22 cellular contexts compared by ENCODE assay signal in the genomic region with DNA sequence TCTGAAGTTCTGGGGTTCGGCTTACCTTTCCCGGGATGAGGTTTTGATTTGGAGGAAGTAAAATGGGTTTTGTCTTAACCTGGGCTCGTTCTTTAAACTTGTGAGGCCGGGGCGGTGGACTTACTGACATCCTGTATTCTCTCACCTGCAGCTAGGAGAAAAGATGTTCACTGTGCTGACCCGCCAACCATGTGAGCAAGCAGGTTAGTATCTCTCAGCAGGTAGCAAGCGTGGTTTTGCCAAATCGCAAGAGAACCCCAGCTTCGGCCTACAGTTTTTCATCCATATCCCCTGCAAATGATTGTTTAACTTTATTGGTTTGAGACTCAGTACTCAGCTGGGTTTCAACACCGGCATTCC. TPM values are rescaled to one million over a fixed set of nuclear protein-coding genes. Genes with fewer than 3 reads are reported as not detected.
DNase-seq lines count a peak whose midpoint lies in the region; ATAC-seq, FAIRE-seq and TF ChIP-seq lines count a peak whose summit lies in the region.
"Had no signal": no experiment of that assay in that cellular context is flagged by ENCODE, and none has a peak within 500 bp of the region (broad histone marks: within the 10 kb centered on the region; RNA-seq: fewer than 3 reads in every experiment).

No MANE protein-coding gene starts in this region.

- TF ChIP-seq EP300 in suprapubic skin (IDR thresholded peaks at IDR 0.05) (no peak), HepG2 (IDR thresholded peaks at IDR 0.05; ENCODE audit: low read depth in 2 of 2, low read length in 2 of 2) (no peak), HepG2 (CRISPR knock-in tag; IDR thresholded peaks at IDR 0.05; ENCODE audit: borderline replicate concordance) (no peak)

- H3K9ac ChIP-seq in mammary epithelial cell (ENCODE audit: insufficient read depth, low read length), result no peak overlapping the region
- no peak overlapping the region for H3K9ac ChIP-seq in HepG2 (ENCODE audit: insufficient read depth, low read depth, low read length)

- H3K27me3 ChIP-seq in mammary epithelial cell (ENCODE audit: insufficient read depth, low read length) (no peaks in the 10 kb centered on the region), suprapubic skin (no peaks in the 10 kb centered on the region), HepG2 (ENCODE audit: control insufficient read depth in 1 of 2, insufficient read depth in 2 of 2, low read length in 2 of 2) (no peaks in the 10 kb centered on the region)
- H3K27me3 ChIP-seq: ovary, SJCRH30 had no signal

- H3K4me3 ChIP-seq in mammary epithelial cell (replicated peaks in 1 of 3; ENCODE audit: insufficient read depth in 1 of 3, low read depth in 2 of 3, low read length in 3 of 3) (no peak overlapping the region), iPS-18c (ENCODE audit: insufficient read depth, low read depth, low read length) (peak overlapping the region; percentile 59; the same call in 1 of the 2 replicates), suprapubic skin (peak overlapping the region; percentile 51), HepG2 (replicated peaks in 1 of 3; ENCODE audit: insufficient read depth in 1 of 3, low read depth in 2 of 3, low read length in 3 of 3) (no peak overlapping the region)
- H3K4me3 ChIP-seq: SJCRH30 had no signal

- FAIRE-seq in HepG2 (lab: Jason Lieb, UNC), result no peak
- FAIRE-seq: frontal cortex had no signal

- POLR2A ChIA-PET in HepG2 (lab: Yijun Ruan, JAX), result no interaction called here

- ATAC-seq in HepG2 (no peak), HG02852 (IDR thresholded peaks at IDR 0.05; ENCODE audit: unreplicated experiment) (no peak)

- H3K79me2 ChIP-seq in mammary epithelial cell (ENCODE audit: insufficient read depth, low read length) (no peaks in the 10 kb centered on the region), HepG2 (ENCODE audit: insufficient read depth, low read length) (no peaks in the 10 kb centered on the region)

- BruUV-seq in mammary epithelial cell (replicated peaks; lab: Mats Ljungman, UMichigan) (no TSS peak), HepG2 (replicated peaks; lab: Mats Ljungman, UMichigan) (no TSS peak)

- H3K36me3 ChIP-seq in mammary epithelial cell (ENCODE audit: insufficient read depth, low read length) (no peaks in the 10 kb centered on the region), suprapubic skin (no peaks in the 10 kb centered on the region), HepG2 (replicated peaks in 1 of 2; ENCODE audit: control insufficient read depth in 1 of 2, insufficient read depth in 2 of 2, low read length in 2 of 2) (no peaks in the 10 kb centered on the region)
- H3K36me3 ChIP-seq: ovary, SJCRH30 had no signal

- WGBS in mammary epithelial cell (ENCODE audit: low coverage, missing lambda C conversion rate), result 86% methylated on average over 7 of the region's 10 CpGs
- WGBS in suprapubic skin, result 66% methylated on average over 10 of the region's 10 CpGs
- WGBS in HepG2 (ENCODE audit: low lambda C conversion rate), result 42% methylated on average over 10 of the region's 10 CpGs

- H3K4me2 ChIP-seq in mammary epithelial cell (ENCODE audit: insufficient read depth, low read depth, low read length) (no peak overlapping the region), HepG2 (ENCODE audit: low read depth, low read length) (no peak overlapping the region)

- dilution Hi-C loops in mammary epithelial cell (cut with HindIII; ENCODE audit: low sequenced_read_pairs), result no loop called here

- TF ChIP-seq POLR2A in suprapubic skin (IDR thresholded peaks at IDR 0.05), result no peak
- TF ChIP-seq POLR2A in HepG2 (IDR thresholded peaks at IDR 0.05; ENCODE audit: insufficient read depth in 1 of 2, low read depth in 2 of 2, low read length in 2 of 2), result no peak

- no peak overlapping the region for H3K27ac ChIP-seq in mammary epithelial cell (ENCODE audit: insufficient read depth, low read depth, low read length)
- H3K27ac ChIP-seq in suprapubic skin, result no peak overlapping the region
- no peak overlapping the region for H3K27ac ChIP-seq in HepG2 (ENCODE audit: extremely low read length, insufficient read depth, low read length)
- H3K27ac ChIP-seq: ovary, SJCRH30 had no signal

- no peaks in the 10 kb centered on the region for H4K20me1 ChIP-seq in mammary epithelial cell (ENCODE audit: insufficient read depth, low read length)
- H4K20me1 ChIP-seq in HepG2 (ENCODE audit: insufficient read depth, low read length), result no peaks in the 10 kb centered on the region

- CTCF ChIA-PET in mammary epithelial cell (lab: Charles Lee; ENCODE audit: low non-redundant PET), result no interaction called here
- CTCF ChIA-PET in HepG2 (lab: Yijun Ruan, JAX; ENCODE audit: low intra/inter-chr PET ratio, low total read pairs), result no interaction called here

- H3K4me1 ChIP-seq in mammary epithelial cell (ENCODE audit: insufficient read depth, low read length), result peaks cover 10% of the 10 kb centered on the region
- peaks cover 13% of the 10 kb centered on the region for H3K4me1 ChIP-seq in suprapubic skin
- H3K4me1 ChIP-seq in HepG2 (ENCODE audit: insufficient read depth, low read length), result no peaks in the 10 kb centered on the region
- H3K4me1 ChIP-seq: SJCRH30 had no signal

- in situ Hi-C loops in mammary epithelial cell (cut with MboI; ENCODE audit: low sequenced_read_pairs in 2 of 2), result no loop called here
- in situ Hi-C loops in HepG2 (cut with HindIII; ENCODE audit: extremely low pct_ligation_motif_present, low pct_unique_long_range_greater_than_20kb), result no loop called here

- peak overlapping the region; percentile 98 for H2AFZ ChIP-seq in mammary epithelial cell (ENCODE audit: low read depth, low read length)
- no peak overlapping the region for H2AFZ ChIP-seq in HepG2 (ENCODE audit: low read length)

- DNase-seq in NCI-H146 (lab: John Stamatoyannopoulos, UW) (peak; percentile 10), NCI-H146 treated with DMSO at 0.1 percent for 48 hours (lab: John Stamatoyannopoulos, UW; ENCODE audit: unreplicated experiment) (no peak), mammary epithelial cell (no peak), suprapubic skin (ENCODE audit: low spot score in 2 of 2) (no peak), HepG2 (ENCODE audit: low spot score) (no peak), SW 1271 (lab: John Stamatoyannopoulos, UW) (no peak)
- DNase-seq: 8988T; activated CD4-positive, alpha-beta T cell treated with anti-CD3 and anti-CD28 coated beads for 36 hours; activated CD8-positive, alpha-beta memory T cell treated with anti-CD3 and anti-CD28 coated beads, Interleukin-2, amount 50 U/mL, for 48 hours; activated naive CD4-positive, alpha-beta T cell treated with anti-CD3 and anti-CD28 coated beads for 36 hours; DND-41; effector memory CD8-positive, alpha-beta T cell; MV-4-11; NCI-H2171 treated with DMSO at 0.1 percent for 48 hours; ovary; SJCRH30; stimulated activated CD4-positive, alpha-beta T cell treated with anti-CD3 and anti-CD28 coated beads, Interleukin-4, amount 100 ng/mL, for 4 hours had no signal

- intact Hi-C loops in mammary epithelial cell (cut with micrococcal nuclease), result loop anchor here (2.0 kb wide), 1 partner anchor 69 kb away; a partner anchor contains a TSS
- intact Hi-C loops in HepG2 (cut with micrococcal nuclease; ENCODE audit: unreplicated experiment), result no loop called here

- no peak for TF ChIP-seq CTCF in mammary epithelial cell (conservative IDR thresholded peaks at IDR 0.05 in 1 of 2, IDR thresholded peaks at IDR 0.05 in 1 of 2; ENCODE audit: extremely low read depth in 1 of 2, insufficient read depth in 1 of 2, low read depth in 1 of 2, low read length in 2 of 2)
- no peak for TF ChIP-seq CTCF in suprapubic skin (IDR thresholded peaks at IDR 0.05)
- no peak for TF ChIP-seq CTCF in HepG2 (CRISPR knock-in tag; IDR thresholded peaks at IDR 0.05)

- H3K9me3 ChIP-seq in mammary epithelial cell (replicated peaks; ENCODE audit: insufficient read depth, low read length) (no peaks in the 10 kb centered on the region), iPS-18c (ENCODE audit: control insufficient read depth, insufficient read depth, low read length) (peaks cover 2% of the 10 kb centered on the region), suprapubic skin (no peaks in the 10 kb centered on the region), HepG2 (ENCODE audit: low read length) (no peaks in the 10 kb centered on the region)
- H3K9me3 ChIP-seq: ovary, SJCRH30 had no signal

- no peak for TF ChIP-seq RAD21 in HepG2 (CRISPR knock-in tag; IDR thresholded peaks at IDR 0.05)

TF ChIP-seq in HepG2, 621 proteins besides CTCF, POLR2A, EP300 and RAD21 (continues in another document):
- TF ChIP-seq ATAD3A (CRISPR knock-in tag; IDR thresholded peaks at IDR 0.05), result no peak
- TF ChIP-seq ZSCAN12 (CRISPR knock-in tag; IDR thresholded peaks at IDR 0.05), result no peak

RNA-seq across cellular contexts. Expression of a gene that starts 0.9 kb away (rescaled TPM):
- total RNA-seq in mammary epithelial cell (10 to 100 TPM in 1 of 2 donors, 1 to 10 TPM in 1; 4.8 to 11.5 TPM), suprapubic skin (1 to 10 TPM; 4.2 to 9.0 (median 6.7) TPM), HepG2 (2016; rRNA removed; fragmentation: Illumina TruSeq; extraction: Trizol) (not detected in 2 replicates)
- polyA plus RNA-seq in mammary epithelial cell (1.6 TPM), HepG2 (2011; rRNA removed) (0.07 TPM in 1 of 2 replicates, not detected in the other)
- polyA minus RNA-seq in mammary epithelial cell, result not detected
- total RNA-seq in HepG2 (2016; cell fraction: cytosol; rRNA removed; fragmentation: Illumina TruSeq; extraction: Trizol; ENCODE audit: low read depth), result not detected in 2 replicates
- not detected in 2 replicates for total RNA-seq in HepG2 (2016; cell fraction: insoluble cytoplasmic fraction; rRNA removed; fragmentation: Illumina TruSeq; extraction: Trizol)
- total RNA-seq in HepG2 (2016; cell fraction: membrane; rRNA removed; fragmentation: Illumina TruSeq; extraction: Trizol), result not detected in 2 replicates
- not detected in 2 replicates for total RNA-seq in HepG2 (2016; cell fraction: nucleus; rRNA removed; fragmentation: Illumina TruSeq; extraction: Trizol)
- polyA plus RNA-seq in HepG2 (2011; cell fraction: cytosol; rRNA removed), result 0.01 TPM in 2 replicates
- polyA plus RNA-seq in HepG2 (2011; cell fraction: nucleus; rRNA removed), result not detected in 2 replicates
- polyA plus RNA-seq in HepG2 (2012), result not detected in 2 replicates
- polyA plus RNA-seq in HepG2 (2016; cell fraction: cytosol; fragmentation: Illumina TruSeq; extraction: Trizol; ENCODE audit: low read depth), result not detected in 2 replicates
- polyA plus RNA-seq in HepG2 (2016; cell fraction: insoluble cytoplasmic fraction; fragmentation: Illumina TruSeq; extraction: Trizol; ENCODE audit: low read depth), result not detected in 2 replicates
- not detected in 2 replicates for polyA plus RNA-seq in HepG2 (2016; cell fraction: membrane; fragmentation: Illumina TruSeq; extraction: Trizol; ENCODE audit: low read depth)
- not detected in 2 replicates for polyA plus RNA-seq in HepG2 (2016; cell fraction: nucleus; fragmentation: Illumina TruSeq; extraction: Trizol; ENCODE audit: insufficient read depth, low read depth)
- polyA minus RNA-seq in HepG2 (2011; rRNA and poly(A)+ RNA removed; ENCODE audit: low replicate concordance), result not detected in 2 replicates
- not detected in 2 replicates for polyA minus RNA-seq in HepG2 (2011; cell fraction: cytosol; rRNA and poly(A)+ RNA removed)
- polyA minus RNA-seq in HepG2 (2011; cell fraction: nucleus; rRNA and poly(A)+ RNA removed), result not detected in 2 replicates
- total RNA-seq: activated CD4-positive, alpha-beta T cell treated with anti-CD3 and anti-CD28 coated beads for 36 hours; activated naive CD4-positive, alpha-beta T cell treated with anti-CD3 and anti-CD28 coated beads for 36 hours; IMR-90; SJCRH30 had no signal
- polyA plus RNA-seq: CD14-positive monocyte, IMR-90 had no signal

Comparison
In these comparisons a context has a peak if more than half of its experiments do, and no peak if none do; other contexts are left out.
1. H3K4me3 ChIP-seq: peak in iPS-18c (single experiment) and suprapubic skin (single experiment); none in mammary epithelial cell (0 of 3) and HepG2 (0 of 3).